Comparison of ENCODE assay signal across 24 cellular contexts in genomic region chr6:108623995-108624394, GRCh38.
DNase-seq lines count a peak whose midpoint lies in the region; ATAC-seq, FAIRE-seq and TF ChIP-seq lines count a peak whose summit lies in the region.
"Had no signal": no experiment of that assay in that cellular context is flagged by ENCODE, and none has a peak within 500 bp of the region (broad histone marks: within the 10 kb centered on the region; RNA-seq: fewer than 3 reads in every experiment).

No MANE protein-coding gene starts in this region.

- TF ChIP-seq CTCF in HFFc6 (IDR thresholded peaks at IDR 0.05): no peak
- no peak for TF ChIP-seq CTCF in VCaP (conservative IDR thresholded peaks at IDR 0.05)
- no peak for TF ChIP-seq CTCF in liver (IDR thresholded peaks at IDR 0.05; ENCODE audit: low read depth, low read length, missing input control)
- no peak for TF ChIP-seq CTCF in gastrocnemius medialis (IDR thresholded peaks at IDR 0.05 in 4 of 5, conservative IDR thresholded peaks at IDR 0.05 in 1 of 5)

- DNase-seq in HFFc6 (no peak), gastrocnemius medialis (no peak), GM12892 (ENCODE audit: insufficient read length) (no peak)
- DNase-seq in activated CD4-positive, alpha-beta T cell treated with anti-CD3 and anti-CD28 coated beads, Interleukin-2, amount 10 ng/mL, durations not matched to agents 24 days and 14 days: no peak
- DNase-seq: AML-193; CD4-positive, alpha-beta T cell; DMS53; HCEC 1CT; Karpas-422; MV-4-11; NCI-H1105; NCI-H1436 treated with DMSO at 0.1 percent for 48 hours; NCI-H187 treated with DMSO at 0.1 percent for 48 hours; NCI-H524; NCI-H774; PC-3; SJCRH30 had no signal

- H3K9me3 ChIP-seq in liver (ENCODE audit: control insufficient read depth in 4 of 4, low read length in 3 of 4) (no peaks in the 10 kb centered on the region), gastrocnemius medialis (no peaks in the 10 kb centered on the region)
- H3K9me3 ChIP-seq: A549; BLaER1 treated with 17β-estradiol and CSF1 and Interleukin-3, amounts not matched to agents 10 nM and 100 nM; SJCRH30 had no signal

- no peak overlapping the region for H3K4me3 Mint-ChIP-seq in HFFc6
- no peak overlapping the region for H3K4me3 Mint-ChIP-seq in activated CD4-positive, alpha-beta T cell treated with anti-CD3 and anti-CD28 coated beads, Interleukin-2, amount 10 ng/mL, durations not matched to agents 24 days and 14 days
- H3K4me3 Mint-ChIP-seq: CD4-positive, alpha-beta T cell had no signal

- peak; percentile 39 to 62 for TF ChIP-seq RAD21 in liver (IDR thresholded peaks at IDR 0.05)

- peak overlapping the region; percentile 34 for H3K27ac ChIP-seq in VCaP
- no peak overlapping the region for H3K27ac ChIP-seq in liver (ENCODE audit: low read depth in 1 of 2, low read length in 2 of 2)
- H3K27ac ChIP-seq in gastrocnemius medialis: peak overlapping the region in 3 of 4 donors; percentile 69 to 74 (median 73)
- H3K27ac ChIP-seq: A549, HL-60, SJCRH30 had no signal

- no peaks in the 10 kb centered on the region for H3K9me3 Mint-ChIP-seq in HFFc6
- H3K9me3 Mint-ChIP-seq in activated CD4-positive, alpha-beta T cell treated with anti-CD3 and anti-CD28 coated beads, Interleukin-2, amount 10 ng/mL, durations not matched to agents 24 days and 14 days: no peaks in the 10 kb centered on the region
- H3K9me3 Mint-ChIP-seq: CD4-positive, alpha-beta T cell had no signal

- no peak for FAIRE-seq in GM12892 (lab: Jason Lieb, UNC)
- FAIRE-seq: A549, H1 had no signal

- H3K36me3 ChIP-seq in liver (ENCODE audit: control insufficient read depth in 4 of 4, insufficient read depth in 3 of 4, low read depth in 1 of 4, low read length in 3 of 4) (no peaks in the 10 kb centered on the region), gastrocnemius medialis (no peaks in the 10 kb centered on the region)
- H3K36me3 ChIP-seq: SJCRH30 had no signal

- in situ Hi-C loops in gastrocnemius medialis (cut with MboI; ENCODE audit: low sequenced_read_pairs in 4 of 4): no loop called here

- H3K27me3 ChIP-seq in liver (ENCODE audit: control insufficient read depth in 4 of 4, insufficient read depth in 4 of 4, low read length in 3 of 4) (no peaks in the 10 kb centered on the region), gastrocnemius medialis (no peaks in the 10 kb centered on the region)
- H3K27me3 ChIP-seq: BLaER1 treated with 17β-estradiol and CSF1 and Interleukin-3, amounts not matched to agents 10 nM and 100 nM; SJCRH30 had no signal

- no peaks in the 10 kb centered on the region; the same call in 1 of the 2 replicates for H3K27me3 Mint-ChIP-seq in HFFc6 (ENCODE audit: insufficient read depth)
- no peaks in the 10 kb centered on the region for H3K27me3 Mint-ChIP-seq in activated CD4-positive, alpha-beta T cell treated with anti-CD3 and anti-CD28 coated beads, Interleukin-2, amount 10 ng/mL, durations not matched to agents 24 days and 14 days
- H3K27me3 Mint-ChIP-seq: CD4-positive, alpha-beta T cell had no signal

- TF ChIP-seq POLR2A in gastrocnemius medialis (IDR thresholded peaks at IDR 0.05): no peak
- no peak for TF ChIP-seq POLR2A in GM12892 (IDR thresholded peaks at IDR 0.05; ENCODE audit: low read depth, low read length)

- H3K27ac Mint-ChIP-seq in HFFc6: peak overlapping the region; percentile 98; the same call in 1 of the 2 replicates
- H3K27ac Mint-ChIP-seq in activated CD4-positive, alpha-beta T cell treated with anti-CD3 and anti-CD28 coated beads, Interleukin-2, amount 10 ng/mL, durations not matched to agents 24 days and 14 days: no peak overlapping the region
- H3K27ac Mint-ChIP-seq: CD4-positive, alpha-beta T cell had no signal

- H3K4me1 ChIP-seq in liver (ENCODE audit: control insufficient read depth in 4 of 4, insufficient read depth in 4 of 4, low read length in 3 of 4): peaks cover 7 to 71% (median 58%) of the 10 kb centered on the region in 4 donors
- H3K4me1 ChIP-seq in gastrocnemius medialis: peaks cover 98 to 100% of the 10 kb centered on the region in 2 donors

- peaks cover 82% of the 10 kb centered on the region for H3K4me1 Mint-ChIP-seq in HFFc6 (ENCODE audit: low read depth)
- peaks cover 9% of the 10 kb centered on the region for H3K4me1 Mint-ChIP-seq in activated CD4-positive, alpha-beta T cell treated with anti-CD3 and anti-CD28 coated beads, Interleukin-2, amount 10 ng/mL, durations not matched to agents 24 days and 14 days

- H3K9ac ChIP-seq in liver (ENCODE audit: low read depth in 1 of 2, low read length in 2 of 2): no peak overlapping the region

- H3K36me3 Mint-ChIP-seq in HFFc6 (ENCODE audit: low read depth): no peaks in the 10 kb centered on the region
- no peaks in the 10 kb centered on the region for H3K36me3 Mint-ChIP-seq in activated CD4-positive, alpha-beta T cell treated with anti-CD3 and anti-CD28 coated beads, Interleukin-2, amount 10 ng/mL, durations not matched to agents 24 days and 14 days (ENCODE audit: low read depth)

- WGBS in liver: 25% methylated on average over 1 of the region's 1 CpG

- no peak overlapping the region for H3K4me3 ChIP-seq in liver (ENCODE audit: low read depth in 1 of 3, low read length in 3 of 3)
- H3K4me3 ChIP-seq in gastrocnemius medialis: no peak overlapping the region
- H3K4me3 ChIP-seq: A549, SJCRH30 had no signal

- ATAC-seq in gastrocnemius medialis (no peak), GM18519 (IDR thresholded peaks at IDR 0.05; ENCODE audit: low FRiP score, unreplicated experiment) (no peak)
- ATAC-seq: A549, PC-3 had no signal

- intact Hi-C loops in gastrocnemius medialis (cut with DNase I; ENCODE audit: low total_unique reads): no loop called here
- intact Hi-C loops in activated CD4-positive, alpha-beta T cell treated with anti-CD3 and anti-CD28 coated beads, Interleukin-2, amount 10 ng/mL, durations not matched to agents 24 days and 14 days (cut with micrococcal nuclease): no loop called here

TF ChIP-seq in liver, 16 proteins besides CTCF, POLR2A, EP300 and RAD21:
- TF ChIP-seq RXRA (IDR thresholded peaks at IDR 0.05) (peak; percentile 78 to 82), YY1 (IDR thresholded peaks at IDR 0.05) (peak; percentile 39), JUND (IDR thresholded peaks at IDR 0.05) (peak in 1 of 2 donors; percentile 54), SP1 (IDR thresholded peaks at IDR 0.05) (peak; percentile 63), EGR1 (IDR thresholded peaks at IDR 0.05; ENCODE audit: low read depth in 2 of 2) (no peak), TAF1 (conservative IDR thresholded peaks at IDR 0.05) (no peak), HNF4G (IDR thresholded peaks at IDR 0.05) (peak; percentile 66), HNF4A (conservative IDR thresholded peaks at IDR 0.05) (peak; percentile 92 to 94), MAX (IDR thresholded peaks at IDR 0.05) (peak; percentile 35)
- TF ChIP-seq, protein P1, sequence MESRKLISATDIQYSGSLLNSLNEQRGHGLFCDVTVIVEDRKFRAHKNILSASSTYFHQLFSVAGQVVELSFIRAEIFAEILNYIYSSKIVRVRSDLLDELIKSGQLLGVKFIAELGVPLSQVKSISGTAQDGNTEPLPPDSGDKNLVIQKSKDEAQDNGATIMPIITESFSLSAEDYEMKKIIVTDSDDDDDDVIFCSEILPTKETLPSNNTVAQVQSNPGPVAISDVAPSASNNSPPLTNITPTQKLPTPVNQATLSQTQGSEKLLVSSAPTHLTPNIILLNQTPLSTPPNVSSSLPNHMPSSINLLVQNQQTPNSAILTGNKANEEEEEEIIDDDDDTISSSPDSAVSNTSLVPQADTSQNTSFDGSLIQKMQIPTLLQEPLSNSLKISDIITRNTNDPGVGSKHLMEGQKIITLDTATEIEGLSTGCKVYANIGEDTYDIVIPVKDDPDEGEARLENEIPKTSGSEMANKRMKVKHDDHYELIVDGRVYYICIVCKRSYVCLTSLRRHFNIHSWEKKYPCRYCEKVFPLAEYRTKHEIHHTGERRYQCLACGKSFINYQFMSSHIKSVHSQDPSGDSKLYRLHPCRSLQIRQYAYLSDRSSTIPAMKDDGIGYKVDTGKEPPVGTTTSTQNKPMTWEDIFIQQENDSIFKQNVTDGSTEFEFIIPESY (IDR thresholded peaks at IDR 0.05): peak; percentile 14
- TF ChIP-seq, protein P2, sequence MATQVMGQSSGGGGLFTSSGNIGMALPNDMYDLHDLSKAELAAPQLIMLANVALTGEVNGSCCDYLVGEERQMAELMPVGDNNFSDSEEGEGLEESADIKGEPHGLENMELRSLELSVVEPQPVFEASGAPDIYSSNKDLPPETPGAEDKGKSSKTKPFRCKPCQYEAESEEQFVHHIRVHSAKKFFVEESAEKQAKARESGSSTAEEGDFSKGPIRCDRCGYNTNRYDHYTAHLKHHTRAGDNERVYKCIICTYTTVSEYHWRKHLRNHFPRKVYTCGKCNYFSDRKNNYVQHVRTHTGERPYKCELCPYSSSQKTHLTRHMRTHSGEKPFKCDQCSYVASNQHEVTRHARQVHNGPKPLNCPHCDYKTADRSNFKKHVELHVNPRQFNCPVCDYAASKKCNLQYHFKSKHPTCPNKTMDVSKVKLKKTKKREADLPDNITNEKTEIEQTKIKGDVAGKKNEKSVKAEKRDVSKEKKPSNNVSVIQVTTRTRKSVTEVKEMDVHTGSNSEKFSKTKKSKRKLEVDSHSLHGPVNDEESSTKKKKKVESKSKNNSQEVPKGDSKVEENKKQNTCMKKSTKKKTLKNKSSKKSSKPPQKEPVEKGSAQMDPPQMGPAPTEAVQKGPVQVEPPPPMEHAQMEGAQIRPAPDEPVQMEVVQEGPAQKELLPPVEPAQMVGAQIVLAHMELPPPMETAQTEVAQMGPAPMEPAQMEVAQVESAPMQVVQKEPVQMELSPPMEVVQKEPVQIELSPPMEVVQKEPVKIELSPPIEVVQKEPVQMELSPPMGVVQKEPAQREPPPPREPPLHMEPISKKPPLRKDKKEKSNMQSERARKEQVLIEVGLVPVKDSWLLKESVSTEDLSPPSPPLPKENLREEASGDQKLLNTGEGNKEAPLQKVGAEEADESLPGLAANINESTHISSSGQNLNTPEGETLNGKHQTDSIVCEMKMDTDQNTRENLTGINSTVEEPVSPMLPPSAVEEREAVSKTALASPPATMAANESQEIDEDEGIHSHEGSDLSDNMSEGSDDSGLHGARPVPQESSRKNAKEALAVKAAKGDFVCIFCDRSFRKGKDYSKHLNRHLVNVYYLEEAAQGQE (IDR thresholded peaks at IDR 0.05): peak; percentile 24

Comparison
In these comparisons a context has a peak if more than half of its experiments do, and no peak if none do; other contexts are left out.
1. H3K27ac ChIP-seq: peak in VCaP (single experiment) and gastrocnemius medialis (3 of 4); none in liver (0 of 2).